Comparison of ENCODE assay signal across 15 cellular contexts in genomic region chr11:66008468-66009101, GRCh38. TPM values are rescaled to one million over a fixed set of nuclear protein-coding genes. Genes with fewer than 3 reads are reported as not detected.
DNase-seq lines count a peak whose midpoint lies in the region; ATAC-seq and TF ChIP-seq lines count a peak whose summit lies in the region.
"Had no signal": no experiment of that assay in that cellular context is flagged by ENCODE, and none has a peak within 500 bp of the region (broad histone marks: within the 10 kb centered on the region; RNA-seq: fewer than 3 reads in every experiment).

No MANE protein-coding gene starts in this region.

- TF ChIP-seq CTCF in RWPE1 (conservative IDR thresholded peaks at IDR 0.05; ENCODE audit: low read depth): no peak
- no peak for TF ChIP-seq CTCF in foreskin keratinocyte (conservative IDR thresholded peaks at IDR 0.05)

- peaks cover under 1% of the 10 kb centered on the region for H3K4me1 Mint-ChIP-seq in activated CD4-positive, alpha-beta T cell treated with anti-CD3 and anti-CD28 coated beads, Interleukin-2, amount 10 ng/mL, durations not matched to agents 24 days and 14 days

- intact Hi-C loops in activated CD4-positive, alpha-beta T cell treated with anti-CD3 and anti-CD28 coated beads, Interleukin-2, amount 10 ng/mL, durations not matched to agents 24 days and 14 days (cut with micrococcal nuclease): no loop called here

- H3K27ac Mint-ChIP-seq in activated CD4-positive, alpha-beta T cell treated with anti-CD3 and anti-CD28 coated beads, Interleukin-2, amount 10 ng/mL, durations not matched to agents 24 days and 14 days: no peak overlapping the region

- CTCF ChIA-PET in RWPE1 (lab: Yijun Ruan, JAX): interaction anchor here (0.6 to 2.6 kb wide), 4 partner anchors 15 to 309 kb away, joined by 3 to 14 read pairs (median 4); no protein-coding TSS in a partner anchor

- peaks cover 20% of the 10 kb centered on the region for H3K27me3 Mint-ChIP-seq in activated CD4-positive, alpha-beta T cell treated with anti-CD3 and anti-CD28 coated beads, Interleukin-2, amount 10 ng/mL, durations not matched to agents 24 days and 14 days

- no peaks in the 10 kb centered on the region for H3K9me3 Mint-ChIP-seq in activated CD4-positive, alpha-beta T cell treated with anti-CD3 and anti-CD28 coated beads, Interleukin-2, amount 10 ng/mL, durations not matched to agents 24 days and 14 days

- peak overlapping the region; percentile 63 for H3K27ac ChIP-seq in RWPE1
- no peak overlapping the region for H3K27ac ChIP-seq in foreskin keratinocyte
- H3K27ac ChIP-seq: GM23248, HL-60, tibial artery had no signal

- peak; percentile 54 for DNase-seq in activated CD4-positive, alpha-beta T cell treated with anti-CD3 and anti-CD28 coated beads, Interleukin-2, amount 10 ng/mL, durations not matched to agents 24 days and 14 days
- no peak for DNase-seq in activated CD4-positive, alpha-beta T cell treated with anti-CD3 and anti-CD28 coated beads, Interleukin-2, amount 50 U/mL, for 48 hours
- DNase-seq in RWPE1 (ENCODE audit: low spot score): peak; percentile 48
- peak; percentile 29 to 55 for DNase-seq in foreskin keratinocyte
- no peak for DNase-seq in SW480 (ENCODE audit: low spot score)
- no peak for DNase-seq in NCI-H526 (lab: John Stamatoyannopoulos, UW)
- no peak for DNase-seq in NCI-H146 treated with DMSO at 0.1 percent for 48 hours (lab: John Stamatoyannopoulos, UW; ENCODE audit: unreplicated experiment)
- DNase-seq: GM23248; NCI-H446; stimulated activated CD4-positive, alpha-beta T cell treated with anti-CD3 and anti-CD28 coated beads, Interleukin-15, amount 100 ng/mL, for 24 hours; tibial artery had no signal

- ATAC-seq in foreskin keratinocyte (peak; percentile 49), GM18870 (IDR thresholded peaks at IDR 0.05; ENCODE audit: unreplicated experiment) (no peak)

- POLR2A ChIA-PET in RWPE1 (lab: Yijun Ruan, JAX; ENCODE audit: low non-redundant PET): no interaction called here

- no peak overlapping the region for H3K4me3 Mint-ChIP-seq in activated CD4-positive, alpha-beta T cell treated with anti-CD3 and anti-CD28 coated beads, Interleukin-2, amount 10 ng/mL, durations not matched to agents 24 days and 14 days

- H3K4me1 ChIP-seq in foreskin keratinocyte: peaks cover 10% of the 10 kb centered on the region

- H3K36me3 Mint-ChIP-seq in activated CD4-positive, alpha-beta T cell treated with anti-CD3 and anti-CD28 coated beads, Interleukin-2, amount 10 ng/mL, durations not matched to agents 24 days and 14 days (ENCODE audit: low read depth): peaks cover 17% of the 10 kb centered on the region

- peaks cover 4% of the 10 kb centered on the region for H3K27me3 ChIP-seq in foreskin keratinocyte
- H3K27me3 ChIP-seq: tibial artery had no signal

RNA-seq across cellular contexts. Expression of gene CST6, which starts 3.2 kb away (rescaled TPM):
- total RNA-seq in activated CD4-positive, alpha-beta T cell treated with anti-CD3 and anti-CD28 coated beads, Interleukin-2, amount 10 ng/mL, durations not matched to agents 24 days and 14 days: 0.45 and 1.5 TPM in 2 replicates
- 0.28 and 0.82 TPM in 2 replicates for total RNA-seq in foreskin keratinocyte
- polyA plus RNA-seq in foreskin keratinocyte: 0.25 and 0.78 TPM in 2 replicates
- total RNA-seq: Daoy had no signal

RNA-seq across cellular contexts. Expression of gene BANF1, which starts 6.3 kb away (rescaled TPM):
- total RNA-seq in activated CD4-positive, alpha-beta T cell treated with anti-CD3 and anti-CD28 coated beads, Interleukin-2, amount 10 ng/mL, durations not matched to agents 24 days and 14 days: 291 and 298 TPM in 2 replicates
- 72.7 and 118 TPM in 2 replicates for total RNA-seq in foreskin keratinocyte
- polyA plus RNA-seq in foreskin keratinocyte: 267 and 278 TPM in 2 replicates

RNA-seq across cellular contexts. Expression of gene EIF1AD, which starts 6.6 kb away (rescaled TPM):
- 64.9 and 75.9 TPM in 2 replicates for total RNA-seq in activated CD4-positive, alpha-beta T cell treated with anti-CD3 and anti-CD28 coated beads, Interleukin-2, amount 10 ng/mL, durations not matched to agents 24 days and 14 days
- total RNA-seq in foreskin keratinocyte: 40.6 and 42.4 TPM in 2 replicates
- polyA plus RNA-seq in foreskin keratinocyte: 26.9 and 33.3 TPM in 2 replicates

RNA-seq across cellular contexts. Expression of gene CATSPER1, which starts 17.7 kb away (rescaled TPM):
- total RNA-seq in activated CD4-positive, alpha-beta T cell treated with anti-CD3 and anti-CD28 coated beads, Interleukin-2, amount 10 ng/mL, durations not matched to agents 24 days and 14 days: 0.28 and 0.30 TPM in 2 replicates
- not detected in 2 replicates for total RNA-seq in foreskin keratinocyte
- not detected in 2 replicates for polyA plus RNA-seq in foreskin keratinocyte
- total RNA-seq: GM23248, lung microvascular endothelial cell had no signal

RNA-seq across cellular contexts. Expression of gene GAL3ST3, which starts 40.4 kb away (rescaled TPM):
- not detected in 2 replicates for total RNA-seq in activated CD4-positive, alpha-beta T cell treated with anti-CD3 and anti-CD28 coated beads, Interleukin-2, amount 10 ng/mL, durations not matched to agents 24 days and 14 days
- total RNA-seq in foreskin keratinocyte: not detected in 2 replicates
- not detected in 2 replicates for polyA plus RNA-seq in foreskin keratinocyte
- total RNA-seq: Daoy, GM23248 had no signal
- polyA plus RNA-seq: GM23248 had no signal

Comparison
In these comparisons a context has a peak if more than half of its experiments do, and no peak if none do; other contexts are left out.
1. DNase-seq: peak in activated CD4-positive, alpha-beta T cell treated with anti-CD3 and anti-CD28 coated beads, Interleukin-2, amount 10 ng/mL, durations not matched to agents 24 days and 14 days (single experiment), RWPE1 (single experiment) and foreskin keratinocyte (2 of 2); none in activated CD4-positive, alpha-beta T cell treated with anti-CD3 and anti-CD28 coated beads, Interleukin-2, amount 50 U/mL, for 48 hours (0 of 2), SW480 (single experiment), NCI-H526 (0 of 2) and NCI-H146 treated with DMSO at 0.1 percent for 48 hours (single experiment).